ENCODE assay signal across 13 cellular contexts in the genomic region with DNA sequence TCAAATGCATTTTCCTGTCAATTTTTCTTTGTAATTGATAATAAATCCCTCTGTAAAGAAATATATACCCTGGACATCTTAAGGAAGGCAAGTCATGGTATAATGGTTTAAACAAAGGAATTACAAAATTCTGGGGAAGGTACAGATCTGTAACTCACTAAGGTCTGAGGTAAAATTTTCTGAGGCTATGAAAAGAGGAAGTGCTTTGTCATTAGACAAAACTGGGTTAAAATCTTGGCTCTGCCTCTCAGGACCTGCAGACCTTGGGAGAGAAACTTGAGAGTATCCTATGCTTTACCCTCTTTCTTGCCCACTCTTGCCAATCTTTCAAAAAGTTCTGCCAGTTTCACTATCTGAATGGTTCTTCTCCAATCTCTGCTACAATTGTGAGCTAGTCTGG.
"Had no signal": no experiment of that assay in that cellular context is flagged by ENCODE, and none has a peak within 500 bp of the region (broad histone marks: within the 10 kb centered on the region; RNA-seq: fewer than 3 reads in every experiment).

No MANE protein-coding gene starts in this region.

- DNase-seq: activated CD4-positive, alpha-beta T cell treated with anti-CD3 and anti-CD28 coated beads, Interleukin-2, amount 10 ng/mL, durations not matched to agents 24 days and 14 days; activated naive CD8-positive, alpha-beta T cell treated with anti-CD3 and anti-CD28 coated beads for 36 hours; amygdala; body of pancreas; caudate nucleus; colonic mucosa; left cardiac atrium; lower lobe of right lung; stimulated activated CD4-positive, alpha-beta T cell treated with anti-CD3 and anti-CD28 coated beads, Interleukin-4, amount 100 ng/mL, for 1 hour; stimulated activated naive CD4-positive, alpha-beta T cell; tibial artery; WERI-Rb-1 had no signal

- H3K4me3 ChIP-seq: body of pancreas, colonic mucosa, lower lobe of right lung, right atrium auricular region, tibial artery had no signal

- H3K36me3 ChIP-seq: colonic mucosa, lower lobe of right lung, right atrium auricular region, tibial artery, WERI-Rb-1 had no signal

- H3K9me3 ChIP-seq: body of pancreas, colonic mucosa, lower lobe of right lung, right atrium auricular region, tibial artery had no signal

- H3K27ac ChIP-seq: body of pancreas, colonic mucosa, lower lobe of right lung, right atrium auricular region, tibial artery, WERI-Rb-1 had no signal

- ATAC-seq: body of pancreas, left cardiac atrium, lower lobe of right lung had no signal

- H3K4me1 ChIP-seq: body of pancreas, colonic mucosa, lower lobe of right lung, right atrium auricular region had no signal

- H3K27me3 ChIP-seq: body of pancreas, colonic mucosa, right atrium auricular region had no signal
